Comparison of ENCODE assay signal across 8 cellular contexts in genomic region chr22:23137905-23138520, GRCh38. TPM values are rescaled to one million over a fixed set of nuclear protein-coding genes. Genes with fewer than 3 reads are reported as not detected.
DNase-seq lines count a peak whose midpoint lies in the region; ATAC-seq, FAIRE-seq and TF ChIP-seq lines count a peak whose summit lies in the region.

No MANE protein-coding gene starts in this region.

- H3K9me2 ChIP-seq in DOHH2 (replicated peaks; ENCODE audit: control insufficient read depth, low read length): no peaks in the 10 kb centered on the region

- H3K4me2 ChIP-seq in DOHH2 (ENCODE audit: low read length): peak overlapping the region; percentile 46

- H3F3A ChIP-seq in DOHH2 (ENCODE audit: control insufficient read depth, insufficient read depth): peaks cover 3% of the 10 kb centered on the region; the same call in 1 of the 2 replicates

- intact Hi-C loops in kidney (cut with DNase I): no loop called here

- H4K20me1 ChIP-seq in DOHH2 (ENCODE audit: control insufficient read depth, insufficient read depth, low read depth, low read length): no peaks in the 10 kb centered on the region

- H3K9ac ChIP-seq in kidney (ENCODE audit: low read length in 2 of 2): peak overlapping the region in 1 of 2 donors; percentile 40

- no peak for TF ChIP-seq POLR2A in H54 (IDR thresholded peaks at IDR 0.05; ENCODE audit: low read depth, low read length)

- peak overlapping the region; percentile 43 for H3K27ac ChIP-seq in DOHH2 (ENCODE audit: low read depth, low read length)
- H3K27ac ChIP-seq in esophagus (ENCODE audit: low read depth in 2 of 2, low read length in 1 of 2): peak overlapping the region; percentile 64
- peak overlapping the region in 1 of 2 donors; percentile 64 for H3K27ac ChIP-seq in kidney (ENCODE audit: low read depth in 2 of 2, low read length in 2 of 2)

- H3K4me3 ChIP-seq in DOHH2 (ENCODE audit: low read length): peak overlapping the region; percentile 31
- no peak overlapping the region for H3K4me3 ChIP-seq in esophagus (ENCODE audit: low read depth in 1 of 2, low read length in 2 of 2)
- no peak overlapping the region for H3K4me3 ChIP-seq in kidney (ENCODE audit: low read length in 2 of 2)

- TF ChIP-seq CTCF in DOHH2 (IDR thresholded peaks at IDR 0.05; ENCODE audit: low read depth, low read length, poor library complexity, severe bottlenecking): no peak
- TF ChIP-seq CTCF in kidney (IDR thresholded peaks at IDR 0.05; ENCODE audit: borderline replicate concordance, extremely low read depth, insufficient read depth): no peak

- 36 to 47% methylated on average over 4 of the region's 4 CpGs for WGBS in esophagus, 2 donors

- FAIRE-seq in H54 (lab: Jason Lieb, UNC) (no peak), kidney (lab: Jason Lieb, UNC) (no peak)

- H3K9me3 ChIP-seq in DOHH2 (ENCODE audit: control insufficient read depth, insufficient read depth, low read length) (no peaks in the 10 kb centered on the region), esophagus (ENCODE audit: control insufficient read depth in 2 of 2, insufficient read depth in 1 of 2, low read depth in 1 of 2, low read length in 1 of 2) (no peaks in the 10 kb centered on the region), kidney (ENCODE audit: control insufficient read depth in 1 of 2, low read length in 2 of 2) (no peaks in the 10 kb centered on the region)

- H3K27me3 ChIP-seq in DOHH2 (ENCODE audit: control insufficient read depth, low read length): no peaks in the 10 kb centered on the region
- no peaks in the 10 kb centered on the region for H3K27me3 ChIP-seq in esophagus (ENCODE audit: control insufficient read depth in 1 of 2, insufficient read depth in 2 of 2, low read length in 2 of 2)

- peaks cover 64% of the 10 kb centered on the region for H3K4me1 ChIP-seq in DOHH2 (ENCODE audit: control insufficient read depth, low read length)
- H3K4me1 ChIP-seq in esophagus (ENCODE audit: control insufficient read depth in 2 of 2, insufficient read depth in 2 of 2, low read length in 1 of 2): peaks cover 4% of the 10 kb centered on the region in 2 donors
- H3K4me1 ChIP-seq in kidney (ENCODE audit: control insufficient read depth in 1 of 2, insufficient read depth in 1 of 2, low read depth in 1 of 2, low read length in 2 of 2): peaks cover 11 to 15% of the 10 kb centered on the region in 2 donors

- ATAC-seq in GM21515 (IDR thresholded peaks at IDR 0.05; ENCODE audit: unreplicated experiment) (peak; percentile 45), GM19035 (IDR thresholded peaks at IDR 0.05; ENCODE audit: unreplicated experiment) (no peak), HG03439 (IDR thresholded peaks at IDR 0.05; ENCODE audit: unreplicated experiment) (no peak)

- no peaks in the 10 kb centered on the region for H3K36me3 ChIP-seq in DOHH2 (ENCODE audit: control insufficient read depth, low read length)
- H3K36me3 ChIP-seq in esophagus (ENCODE audit: control insufficient read depth in 2 of 2, insufficient read depth in 2 of 2, low read length in 1 of 2): no peaks in the 10 kb centered on the region
- H3K36me3 ChIP-seq in kidney (ENCODE audit: control insufficient read depth in 1 of 2, insufficient read depth in 2 of 2, low read length in 2 of 2): no peaks in the 10 kb centered on the region

- DNase-seq in T-helper 1 cell (peak in 4 of 5 donors; percentile 28 to 70 (median 40)), H54 (ENCODE audit: insufficient read length, low spot score) (no peak), kidney (no peak)

- no peaks in the 10 kb centered on the region for H3K79me2 ChIP-seq in DOHH2 (ENCODE audit: control insufficient read depth, low read length)

RNA-seq across cellular contexts. Expression of gene RSPH14, which starts 3.8 kb away (rescaled TPM):
- polyA plus RNA-seq in esophagus: under 1 TPM; 0.24 to 0.29 TPM
- 5.2 TPM for total RNA-seq in kidney
- 11.9 TPM for polyA plus RNA-seq in kidney (ENCODE audit: insufficient read depth, low read depth, low replicate concordance)

RNA-seq across cellular contexts. Expression of gene RAB36, which starts 7.3 kb away (rescaled TPM):
- 1 to 10 TPM; 1.6 to 1.7 TPM for polyA plus RNA-seq in esophagus
- 30.5 TPM for total RNA-seq in kidney
- 9.7 TPM for polyA plus RNA-seq in kidney (ENCODE audit: insufficient read depth, low read depth, low replicate concordance)

RNA-seq across cellular contexts. Expression of gene BCR, which starts 42.3 kb away (rescaled TPM):
- polyA plus RNA-seq in esophagus (10 to 100 TPM; 27.8 to 30.2 TPM), kidney (ENCODE audit: insufficient read depth, low read depth, low replicate concordance) (45.0 TPM)
- 97.7 TPM for total RNA-seq in kidney

Comparison
In these comparisons a context has a peak if more than half of its experiments do, and no peak if none do; other contexts are left out.
1. DNase-seq: peak in T-helper 1 cell (4 of 5); none in H54 (single experiment) and kidney (single experiment).